24 cellular contexts compared by ENCODE assay signal in the genomic region with DNA sequence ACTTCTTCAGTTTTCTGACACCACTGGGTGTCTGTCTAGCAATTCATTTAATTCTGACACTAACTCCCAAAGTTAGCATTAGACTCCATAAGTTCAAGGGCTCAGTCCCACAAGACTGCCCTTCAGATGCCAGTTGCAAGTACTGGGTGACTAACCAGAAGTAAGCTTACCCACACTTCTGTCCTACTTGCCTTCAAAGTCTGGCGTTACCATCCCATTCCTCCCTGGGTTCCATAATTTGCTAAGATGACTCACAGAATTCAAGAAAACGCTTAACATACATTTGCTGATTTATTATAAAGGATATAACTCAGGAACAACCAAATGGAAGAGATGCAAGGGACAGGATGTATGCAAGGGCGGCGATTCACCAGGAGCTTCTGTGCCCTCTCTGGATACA. TPM values are rescaled to one million over a fixed set of nuclear protein-coding genes. Genes with fewer than 3 reads are reported as not detected.
DNase-seq lines count a peak whose midpoint lies in the region; ATAC-seq and TF ChIP-seq lines count a peak whose summit lies in the region.
"Had no signal": no experiment of that assay in that cellular context is flagged by ENCODE, and none has a peak within 500 bp of the region (broad histone marks: within the 10 kb centered on the region; RNA-seq: fewer than 3 reads in every experiment).

No MANE protein-coding gene starts in this region.

- no peak for TF ChIP-seq CTCF in IMR-90 (conservative IDR thresholded peaks at IDR 0.05; ENCODE audit: low read depth, low read length)
- TF ChIP-seq CTCF in brain microvascular endothelial cell (IDR thresholded peaks at IDR 0.05; ENCODE audit: low read depth, low read length, missing control alignments) = no peak
- TF ChIP-seq CTCF in psoas muscle (IDR thresholded peaks at IDR 0.05) = no peak
- no peak for TF ChIP-seq CTCF in endodermal cell (conservative IDR thresholded peaks at IDR 0.05)

- H2BK15ac ChIP-seq in IMR-90 (ENCODE audit: low read depth, low read length) = peak overlapping the region; percentile 75; the same call in 2 of the 3 replicates

- peak overlapping the region; percentile 8 for H3K27ac Mint-ChIP-seq in T-helper 2 cell treated with Interferon-gamma antibody and Interleukin-4, amounts not matched to agents 5 μg/mL and 100 μg/mL, for 36 hours
- H3K27ac Mint-ChIP-seq in endodermal cell = no peak overlapping the region
- H3K27ac Mint-ChIP-seq: activated CD4-positive, alpha-beta memory T cell treated with anti-CD3 and anti-CD28 coated beads for 36 hours; activated naive CD8-positive, alpha-beta T cell; activated T-helper 17 cell treated with anti-CD3 and anti-CD28 coated beads, Interleukin-2, amount 50 U/mL, for 72 hours; naive thymus-derived CD4-positive, alpha-beta T cell had no signal

- H3K56ac ChIP-seq in IMR-90 (ENCODE audit: extremely low read depth, insufficient read depth, low read length) = no peak overlapping the region

- BruUV-seq in IMR-90 (replicated peaks; lab: Mats Ljungman, UMichigan) = no TSS peak

- intact Hi-C loops in IMR-90 (cut with micrococcal nuclease) (no loop called here), psoas muscle (cut with DNase I) (no loop called here)

- H3K27me3 Mint-ChIP-seq in T-helper 2 cell treated with Interferon-gamma antibody and Interleukin-4, amounts not matched to agents 5 μg/mL and 100 μg/mL, for 36 hours (ENCODE audit: low read depth) = no peaks in the 10 kb centered on the region
- no peaks in the 10 kb centered on the region for H3K27me3 Mint-ChIP-seq in endodermal cell (ENCODE audit: insufficient read depth)
- H3K27me3 Mint-ChIP-seq: activated CD4-positive, alpha-beta memory T cell treated with anti-CD3 and anti-CD28 coated beads for 36 hours; activated naive CD8-positive, alpha-beta T cell; activated T-helper 17 cell treated with anti-CD3 and anti-CD28 coated beads, Interleukin-2, amount 50 U/mL, for 72 hours; naive thymus-derived CD4-positive, alpha-beta T cell had no signal

- no peak for TF ChIP-seq POLR2A in IMR-90 (IDR thresholded peaks at IDR 0.05; ENCODE audit: low read depth, low read length)

- no peak overlapping the region for H2AFZ ChIP-seq in IMR-90 (replicated peaks; ENCODE audit: low read length, poor library complexity)
- H2AFZ ChIP-seq: parathyroid adenoma had no signal

- H3K14ac ChIP-seq in IMR-90 (replicated peaks; ENCODE audit: low read depth, low read length) = peak overlapping the region; percentile 13

- H3K27me3 ChIP-seq in IMR-90 (ENCODE audit: control insufficient read depth, insufficient read depth, low read length) (no peaks in the 10 kb centered on the region), brain microvascular endothelial cell (replicated peaks) (no peaks in the 10 kb centered on the region), psoas muscle (ENCODE audit: insufficient read depth in 3 of 3, low read length in 2 of 3) (no peaks in the 10 kb centered on the region), endodermal cell (ENCODE audit: control insufficient read depth, insufficient read depth, low read length, poor library complexity, severe bottlenecking) (no peaks in the 10 kb centered on the region)
- H3K27me3 ChIP-seq: dorsolateral prefrontal cortex had no signal

- peak overlapping the region; percentile 7; the same call in 1 of the 2 replicates for H3K23ac ChIP-seq in IMR-90 (ENCODE audit: low read depth, low read length)

- H3K27ac ChIP-seq in IMR-90 (ENCODE audit: insufficient read depth, low read length) = no peak overlapping the region
- peak overlapping the region; percentile 98 for H3K27ac ChIP-seq in brain microvascular endothelial cell
- H3K27ac ChIP-seq in psoas muscle = peak overlapping the region; percentile 91
- H3K27ac ChIP-seq in endodermal cell (ENCODE audit: low read depth, low read length) = no peak overlapping the region
- H3K27ac ChIP-seq: 22Rv1 had no signal

- peaks cover 6% of the 10 kb centered on the region; the same call in 1 of the 2 replicates for H3K36me3 ChIP-seq in IMR-90 (ENCODE audit: control insufficient read depth, insufficient read depth, low read length)
- peaks cover 9% of the 10 kb centered on the region for H3K36me3 ChIP-seq in brain microvascular endothelial cell (replicated peaks)
- H3K36me3 ChIP-seq in psoas muscle (ENCODE audit: insufficient read depth in 1 of 2, low read depth in 1 of 2) = no peaks in the 10 kb centered on the region
- H3K36me3 ChIP-seq in endodermal cell (ENCODE audit: control insufficient read depth, insufficient read depth, low read length) = no peaks in the 10 kb centered on the region

- H3K4me1 Mint-ChIP-seq in T-helper 2 cell treated with Interferon-gamma antibody and Interleukin-4, amounts not matched to agents 5 μg/mL and 100 μg/mL, for 36 hours (ENCODE audit: low read depth) = peaks cover 12% of the 10 kb centered on the region
- H3K4me1 Mint-ChIP-seq in endodermal cell = peaks cover 36% of the 10 kb centered on the region

- no peak overlapping the region for H3K18ac ChIP-seq in IMR-90 (ENCODE audit: low read depth, low read length)

- no peaks in the 10 kb centered on the region for H3K9me3 Mint-ChIP-seq in T-helper 2 cell treated with Interferon-gamma antibody and Interleukin-4, amounts not matched to agents 5 μg/mL and 100 μg/mL, for 36 hours
- no peaks in the 10 kb centered on the region for H3K9me3 Mint-ChIP-seq in endodermal cell
- H3K9me3 Mint-ChIP-seq: activated CD4-positive, alpha-beta memory T cell treated with anti-CD3 and anti-CD28 coated beads for 36 hours; activated T-helper 17 cell treated with anti-CD3 and anti-CD28 coated beads, Interleukin-2, amount 50 U/mL, for 72 hours; naive thymus-derived CD4-positive, alpha-beta T cell had no signal

- ATAC-seq in IMR-90 (ENCODE audit: low read depth) (no peak), psoas muscle (no peak)
- ATAC-seq: activated CD4-positive, CD25-positive, alpha-beta regulatory T cell treated with anti-CD3 and anti-CD28 coated beads, Interleukin-2, amount 50 U/mL, for 24 hours; activated T-helper 17 cell treated with anti-CD3 and anti-CD28 coated beads, Interleukin-2, amount 50 U/mL, for 72 hours; naive thymus-derived CD4-positive, alpha-beta T cell had no signal

- peak overlapping the region; percentile 30; the same call in 1 of the 2 replicates for H3K4ac ChIP-seq in IMR-90 (ENCODE audit: low read depth, low read length)

- H2AK5ac ChIP-seq in IMR-90 (ENCODE audit: low read depth, low read length) = peak overlapping the region; percentile 62

- no peak for DNase-seq in T-helper 2 cell treated with Interferon-gamma antibody and Interleukin-4, amounts not matched to agents 5 μg/mL and 100 μg/mL, for 36 hours (ENCODE audit: low spot score)
- DNase-seq in T-helper 2 cell = no peak
- DNase-seq in IMR-90 = no peak
- no peak for DNase-seq in brain microvascular endothelial cell
- no peak for DNase-seq in psoas muscle
- DNase-seq in endodermal cell = no peak
- no peak for DNase-seq in stimulated activated CD4-positive, alpha-beta T cell treated with anti-CD3 and anti-CD28 coated beads, Interleukin-1b, Interleukin-23, amount 100 ng/mL, for 48 hours
- no peak for DNase-seq in AG08396 (ENCODE audit: low spot score)
- DNase-seq: activated CD4-positive, alpha-beta memory T cell treated with anti-CD3 and anti-CD28 coated beads for 36 hours; activated CD8-positive, alpha-beta memory T cell treated with anti-CD3 and anti-CD28 coated beads, Interleukin-2, amount 50 U/mL, for 48 hours; DMS53; H7; Karpas-422; naive thymus-derived CD4-positive, alpha-beta T cell; NCI-H1694; NCI-H226; NCI-H774 had no signal

- H2BK20ac ChIP-seq in IMR-90 (ENCODE audit: low read depth, low read length) = no peak overlapping the region; the same call in 1 of the 2 replicates

- CTCF ChIA-PET in IMR-90 (lab: Yijun Ruan, JAX) = no interaction called here

- H3K4me3 Mint-ChIP-seq in T-helper 2 cell treated with Interferon-gamma antibody and Interleukin-4, amounts not matched to agents 5 μg/mL and 100 μg/mL, for 36 hours = no peak overlapping the region
- no peak overlapping the region for H3K4me3 Mint-ChIP-seq in endodermal cell
- H3K4me3 Mint-ChIP-seq: activated CD4-positive, alpha-beta memory T cell treated with anti-CD3 and anti-CD28 coated beads for 36 hours; activated naive CD8-positive, alpha-beta T cell; activated T-helper 17 cell treated with anti-CD3 and anti-CD28 coated beads, Interleukin-2, amount 50 U/mL, for 72 hours; naive thymus-derived CD4-positive, alpha-beta T cell had no signal

- WGBS in IMR-90 (ENCODE audit: extremely low coverage in 2 of 2, insufficient read length in 1 of 2), 2 experiments = no CpG with 5 or more reads among the region's 4 CpGs
- 97 to 100% (median 98%) methylated on average over 4 of the region's 4 CpGs for WGBS in psoas muscle, 3 donors
- 90 to 100% methylated on average over 2 to 4 of the region's 4 CpGs for WGBS in endodermal cell (ENCODE audit: insufficient coverage in 1 of 2, insufficient read length in 1 of 2), 2 experiments

- H3K9ac ChIP-seq in IMR-90 (ENCODE audit: low read depth, low read length) (no peak overlapping the region), endodermal cell (ENCODE audit: extremely low read depth, low read length, poor library complexity, severe bottlenecking) (no peak overlapping the region)
- H3K9ac ChIP-seq: parathyroid adenoma had no signal

- TF ChIP-seq RAD21 in IMR-90 (IDR thresholded peaks at IDR 0.05; ENCODE audit: low read length) = no peak

- H4K5ac ChIP-seq in IMR-90 (ENCODE audit: low read depth, low read length) = no peak overlapping the region

- peaks cover 44% of the 10 kb centered on the region for H3K9me1 ChIP-seq in IMR-90 (ENCODE audit: insufficient read depth, low read length)

- peak overlapping the region; percentile 57; the same call in 1 of the 2 replicates for H4K91ac ChIP-seq in IMR-90 (ENCODE audit: insufficient read depth, low read depth, low read length)

- H3K36me3 Mint-ChIP-seq in T-helper 2 cell treated with Interferon-gamma antibody and Interleukin-4, amounts not matched to agents 5 μg/mL and 100 μg/mL, for 36 hours (ENCODE audit: low read depth) = peaks cover 4% of the 10 kb centered on the region
- H3K36me3 Mint-ChIP-seq in endodermal cell (ENCODE audit: low read depth) = peaks cover 2% of the 10 kb centered on the region
- H3K36me3 Mint-ChIP-seq: activated CD4-positive, alpha-beta memory T cell treated with anti-CD3 and anti-CD28 coated beads for 36 hours; activated naive CD8-positive, alpha-beta T cell had no signal

- dilution Hi-C loops in IMR-90 (cut with HindIII; ENCODE audit: low sequenced_read_pairs, unreplicated experiment) = no loop called here

- H3K4me1 ChIP-seq in IMR-90 (ENCODE audit: control insufficient read depth, insufficient read depth, low read length) = peaks cover 36% of the 10 kb centered on the region
- peaks cover 80% of the 10 kb centered on the region for H3K4me1 ChIP-seq in psoas muscle
- peaks cover 33% of the 10 kb centered on the region for H3K4me1 ChIP-seq in endodermal cell (ENCODE audit: control insufficient read depth, insufficient read depth, low read length)

- POLR2A ChIA-PET in IMR-90 (lab: Charles Lee; ENCODE audit: unreplicated experiment) = no interaction called here

- H3K9me3 ChIP-seq in IMR-90 (ENCODE audit: control insufficient read depth, insufficient read depth, low read length) (no peaks in the 10 kb centered on the region), psoas muscle (no peaks in the 10 kb centered on the region), endodermal cell (ENCODE audit: control insufficient read depth, low read length) (no peaks in the 10 kb centered on the region)

- peaks cover 39 to 82% of the 10 kb centered on the region in 2 experiments for H3K79me1 ChIP-seq in IMR-90 (ENCODE audit: low read depth in 1 of 2, low read length in 2 of 2)

- no peak overlapping the region for H3K4me2 ChIP-seq in IMR-90 (ENCODE audit: low read depth, low read length)

- peak overlapping the region in 1 of 2 experiments; percentile 39; a peak in 1 of 4 replicates for H4K8ac ChIP-seq in IMR-90 (ENCODE audit: low read depth in 2 of 2, low read length in 2 of 2)

- H2BK120ac ChIP-seq in IMR-90 (ENCODE audit: low read depth, low read length) = peak overlapping the region; percentile 16; the same call in 1 of the 2 replicates

- H2BK5ac ChIP-seq in IMR-90 (ENCODE audit: low read depth, low read length, poor library complexity, severe bottlenecking) = no peak overlapping the region

- in situ Hi-C loops in IMR-90 (cut with MboI; ENCODE audit: low sequenced_read_pairs) (no loop called here), brain microvascular endothelial cell (cut with HindIII; ENCODE audit: low pct_ligation_motif_present, low sequenced_read_pairs) (loop anchor here (25.0 kb wide), 1 partner anchor 112 kb away; a partner anchor contains a TSS)

- peaks cover 34% of the 10 kb centered on the region for H4K20me1 ChIP-seq in IMR-90 (ENCODE audit: insufficient read depth, low read length)

- H2AK9ac ChIP-seq in IMR-90 (replicated peaks; ENCODE audit: low read depth, low read length, poor library complexity) = no peak overlapping the region

- H3K4me3 ChIP-seq in IMR-90 (ENCODE audit: insufficient read depth, low read depth, low read length) (no peak overlapping the region), brain microvascular endothelial cell (ENCODE audit: low read depth, low read length) (no peak overlapping the region), psoas muscle (no peak overlapping the region), endodermal cell (ENCODE audit: low read length) (no peak overlapping the region)
- H3K4me3 ChIP-seq: dorsolateral prefrontal cortex had no signal

RNA-seq across cellular contexts. Expression of a gene that starts 45.5 kb away (rescaled TPM):
- total RNA-seq in IMR-90 (2012; rRNA removed) (0.36 and 0.56 TPM in 2 replicates), psoas muscle (under 1 TPM in 2 of 4 donors, not detected in 2; 0.18 to 0.23 TPM), endodermal cell (1 to 10 TPM; 6.9 to 8.7 TPM)
- polyA plus RNA-seq in IMR-90 (2012; rRNA removed) (5.7 and 7.4 TPM in 2 replicates), psoas muscle (under 1 TPM in 2 of 3 donors, not detected in 1; 0.04 to 0.18 TPM)
- polyA plus RNA-seq in IMR-90 (2012; cell fraction: cytosol; rRNA removed) = 6.7 and 7.2 TPM in 2 replicates
- 6.1 and 23.6 TPM in 2 replicates for polyA plus RNA-seq in IMR-90 (2012; cell fraction: nucleus; rRNA removed; ENCODE audit: low replicate concordance)
- polyA plus RNA-seq in endodermal cell (2013, experiment 1 of 2) = 3.6 TPM
- 5.1 TPM for polyA plus RNA-seq in endodermal cell (2013, experiment 2 of 2)
- total RNA-seq: activated CD4-positive, alpha-beta memory T cell treated with anti-CD3 and anti-CD28 coated beads for 36 hours; ureter had no signal

Comparison
In these comparisons a context has a peak if more than half of its experiments do, and no peak if none do; other contexts are left out.
1. H3K27ac ChIP-seq: peak in brain microvascular endothelial cell (single experiment) and psoas muscle (single experiment); none in IMR-90 (single experiment) and endodermal cell (single experiment).